8 cellular contexts compared by ENCODE assay signal in the genomic region with DNA sequence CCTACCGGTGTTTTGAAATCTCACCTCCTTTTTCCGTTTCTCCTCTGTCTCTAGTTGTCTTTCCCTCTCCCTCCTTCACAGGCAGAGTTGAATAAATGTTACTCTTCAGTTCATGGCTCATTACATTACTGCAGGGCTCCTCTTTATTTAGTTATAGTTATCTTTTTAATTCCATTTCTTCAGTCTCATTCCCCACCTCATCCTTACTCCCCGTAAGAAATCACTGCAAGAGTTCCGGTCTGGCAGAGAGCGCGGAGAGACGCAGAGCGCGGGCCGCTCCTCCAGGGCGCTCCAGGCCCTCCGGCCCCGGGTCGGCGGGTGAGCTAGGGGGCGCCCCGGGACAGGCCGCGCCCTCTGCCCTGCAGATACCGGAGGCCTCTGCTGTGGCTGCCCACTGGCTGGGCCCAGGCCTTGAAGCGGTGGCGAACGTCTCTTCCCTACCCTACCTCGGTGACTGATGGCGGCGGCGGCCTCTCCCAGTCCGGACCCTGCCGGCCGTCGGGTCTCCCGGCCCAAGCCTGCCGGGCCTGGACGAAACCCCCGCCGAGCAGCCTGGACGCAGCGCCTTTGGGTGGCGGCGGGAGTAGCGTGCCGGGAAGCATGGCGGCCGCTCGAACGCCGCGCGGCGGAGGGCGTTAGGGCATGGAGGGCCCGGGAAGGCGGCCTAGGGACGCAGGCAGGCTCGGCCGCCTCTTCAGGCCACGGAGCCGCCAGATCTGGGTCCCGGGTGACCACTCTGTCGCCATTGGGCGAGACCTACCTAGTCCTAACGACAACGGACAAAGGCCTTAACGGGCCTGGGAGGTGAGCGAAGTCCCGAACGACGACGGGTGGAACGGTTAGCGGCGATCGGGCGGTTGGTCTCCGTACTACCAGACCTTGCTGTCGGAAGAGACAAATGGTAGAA. TPM values are rescaled to one million over a fixed set of nuclear protein-coding genes. Genes with fewer than 3 reads are reported as not detected.
DNase-seq lines count a peak whose midpoint lies in the region; ATAC-seq and TF ChIP-seq lines count a peak whose summit lies in the region.

No MANE protein-coding gene starts in this region.

- intact Hi-C loops in activated B cell treated with CpG ODN at 0.5 μM for 24 hours (cut with micrococcal nuclease): loop anchor here (1.0 to 5.0 kb wide), 10 partner anchors 11 to 299 kb away; a partner anchor contains a TSS

- H3K36me3 ChIP-seq in HEK293 (ENCODE audit: control insufficient read depth in 2 of 2, insufficient read depth in 1 of 2, low read length in 2 of 2): no peaks in the 10 kb centered on the region

- DNase-seq in NAMALWA (ENCODE audit: low spot score): peak; percentile 83
- peak; percentile 89 for DNase-seq in activated B cell treated with CpG ODN at 0.5 μM for 24 hours
- peak; percentile 73 for DNase-seq in cerebellar cortex (ENCODE audit: low spot score)
- DNase-seq in kidney glomerular epithelial cell (lab: John Stamatoyannopoulos, UW): peak; percentile 79
- DNase-seq in stimulated activated CD4-positive, alpha-beta T cell treated with anti-CD3 and anti-CD28 coated beads, Interleukin-15, amount 100 ng/mL, for 48 hours (ENCODE audit: low read depth in 2 of 2): peak; percentile 33 to 57
- no peak for DNase-seq in NK-92 (lab: John Stamatoyannopoulos, UW; ENCODE audit: unreplicated experiment)

- peaks cover 13% of the 10 kb centered on the region for H3K36me3 Mint-ChIP-seq in activated B cell treated with CpG ODN at 0.5 μM for 24 hours (ENCODE audit: low read depth)

- peak overlapping the region; percentile 62 for H3K4me3 ChIP-seq in HEK293 (ENCODE audit: low read depth, low read length)

- CTCF ChIA-PET in HEK293 (lab: Yijun Ruan, JAX): interaction anchor here (0.9 to 2.7 kb wide), 3 partner anchors 15 to 180 kb away, joined by 3 to 10 read pairs (median 3); no protein-coding TSS in a partner anchor
- CTCF ChIA-PET in activated B cell treated with CpG ODN at 0.5 μM for 24 hours (lab: Charles Lee): interaction anchor here (1.1 to 2.3 kb wide), 4 partner anchors 11 to 48 kb away, joined by 3 to 9 read pairs (median 8); a partner anchor contains a TSS

- peak; percentile 90 for TF ChIP-seq CTCF in HEK293 (tag by site-specific recombination; IDR thresholded peaks at IDR 0.05)
- no peak for TF ChIP-seq CTCF in activated B cell treated with CpG ODN at 0.5 μM for 24 hours (IDR thresholded peaks at IDR 0.05)

- peak overlapping the region; percentile 98 for H3K27ac ChIP-seq in HEK293 (ENCODE audit: extremely low read depth, low read depth, low read length)

- H3K27me3 Mint-ChIP-seq in activated B cell treated with CpG ODN at 0.5 μM for 24 hours: peaks cover 1% of the 10 kb centered on the region

- TF ChIP-seq POLR2A in GM10847 (IDR thresholded peaks at IDR 0.05; ENCODE audit: extremely low read depth, insufficient read length): peak; percentile 38

- H3K9me3 Mint-ChIP-seq in activated B cell treated with CpG ODN at 0.5 μM for 24 hours: no peaks in the 10 kb centered on the region

- peak overlapping the region; percentile 87 for H3K4me3 Mint-ChIP-seq in activated B cell treated with CpG ODN at 0.5 μM for 24 hours

- H3K4me1 ChIP-seq in HEK293 (ENCODE audit: control insufficient read depth, insufficient read depth, low read length): 0 out of 2 replicates have a peak, but pooled peaks cover 2% of the 10 kb centered on the region

- ATAC-seq in activated B cell treated with CpG ODN at 0.5 μM for 24 hours (ENCODE audit: low read depth): peak; percentile 77

- peak overlapping the region; percentile 92 for H3K27ac Mint-ChIP-seq in activated B cell treated with CpG ODN at 0.5 μM for 24 hours

- H3K4me1 Mint-ChIP-seq in activated B cell treated with CpG ODN at 0.5 μM for 24 hours: peaks cover 43% of the 10 kb centered on the region

- POLR2A ChIA-PET in HEK293 (lab: Yijun Ruan, JAX): interaction anchor here (1.0 to 3.1 kb wide), 8 partner anchors 12 to 138 kb away, joined by 3 to 13 read pairs (median 4); a partner anchor contains a TSS
- POLR2A ChIA-PET in activated B cell treated with CpG ODN at 0.5 μM for 24 hours (lab: Charles Lee): interaction anchor here (0.7 to 5.1 kb wide), 23 partner anchors 10 to 398 kb away, joined by 3 to 74 read pairs (median 5); a partner anchor contains a TSS

- H3K9me3 ChIP-seq in HEK293 (ENCODE audit: control insufficient read depth, insufficient read depth, low read depth, low read length): no peaks in the 10 kb centered on the region

TF ChIP-seq in HEK293, 187 proteins besides CTCF, POLR2A, EP300 and RAD21 (continues in another document):
- TF ChIP-seq ZNF266 (tag by site-specific recombination; IDR thresholded peaks at IDR 0.05; ENCODE audit: low read depth) (no peak), ZBTB1 (tag by site-specific recombination; IDR thresholded peaks at IDR 0.05) (no peak), ZNF629 (tag by site-specific recombination; IDR thresholded peaks at IDR 0.05) (peak; percentile 28; the same call in 1 of the 2 replicates), ZSCAN16 (tag by site-specific recombination; IDR thresholded peaks at IDR 0.05) (no peak), SETDB1 (IDR thresholded peaks at IDR 0.05; ENCODE audit: insufficient read length, low read length) (no peak), SP3 (tag by site-specific recombination; IDR thresholded peaks at IDR 0.05) (0 out of 2 replicates have a peak, but pooled peaks have one; percentile 10), ZNF501 (tag by site-specific recombination; IDR thresholded peaks at IDR 0.05) (peak; percentile 77), KLF7 (tag by site-specific recombination; IDR thresholded peaks at IDR 0.05; ENCODE audit: borderline replicate concordance) (no peak), ZNF830 (tag by site-specific recombination; IDR thresholded peaks at IDR 0.05; ENCODE audit: low read depth) (no peak), ZNF341 (tag by site-specific recombination; IDR thresholded peaks at IDR 0.05; ENCODE audit: low read depth) (no peak), ZNF394 (tag by site-specific recombination; IDR thresholded peaks at IDR 0.05; ENCODE audit: borderline replicate concordance) (peak; percentile 95), ZBTB7A (tag by site-specific recombination; IDR thresholded peaks at IDR 0.05; ENCODE audit: low read depth) (no peak), ZNF544 (tag by site-specific recombination; IDR thresholded peaks at IDR 0.05) (no peak), WT1 (tag by site-specific recombination; IDR thresholded peaks at IDR 0.05) (no peak), ZNF585B (tag by site-specific recombination; IDR thresholded peaks at IDR 0.05) (no peak), ZNF19 (tag by site-specific recombination; IDR thresholded peaks at IDR 0.05; ENCODE audit: low read depth) (no peak), ZNF24 (tag by site-specific recombination; IDR thresholded peaks at IDR 0.05) (no peak; the same call in 1 of the 2 replicates), ZNF112 (tag by site-specific recombination; IDR thresholded peaks at IDR 0.05) (no peak), ZNF701 (tag by site-specific recombination; IDR thresholded peaks at IDR 0.05) (no peak), HOXA7 (CRISPR knock-in tag; IDR thresholded peaks at IDR 0.05; ENCODE audit: borderline replicate concordance) (no peak), ZSCAN30 (tag by site-specific recombination; IDR thresholded peaks at IDR 0.05) (peak; percentile 65), ZNF596 (tag by site-specific recombination; IDR thresholded peaks at IDR 0.05) (no peak), ZNF404 (tag by site-specific recombination; IDR thresholded peaks at IDR 0.05) (no peak), KLF9 (tag by site-specific recombination; IDR thresholded peaks at IDR 0.05; ENCODE audit: low read depth) (peak; percentile 26; the same call in 1 of the 2 replicates), OSR2 (tag by site-specific recombination; IDR thresholded peaks at IDR 0.05) (no peak)
- TF ChIP-seq, protein P1, sequence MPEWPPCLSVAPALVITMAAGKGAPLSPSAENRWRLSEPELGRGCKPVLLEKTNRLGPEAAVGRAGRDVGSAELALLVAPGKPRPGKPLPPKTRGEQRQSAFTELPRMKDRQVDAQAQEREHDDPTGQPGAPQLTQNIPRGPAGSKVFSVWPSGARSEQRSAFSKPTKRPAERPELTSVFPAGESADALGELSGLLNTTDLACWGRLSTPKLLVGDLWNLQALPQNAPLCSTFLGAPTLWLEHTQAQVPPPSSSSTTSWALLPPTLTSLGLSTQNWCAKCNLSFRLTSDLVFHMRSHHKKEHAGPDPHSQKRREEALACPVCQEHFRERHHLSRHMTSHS (tag by site-specific recombination; IDR thresholded peaks at IDR 0.05): no peak
- TF ChIP-seq, protein P2, sequence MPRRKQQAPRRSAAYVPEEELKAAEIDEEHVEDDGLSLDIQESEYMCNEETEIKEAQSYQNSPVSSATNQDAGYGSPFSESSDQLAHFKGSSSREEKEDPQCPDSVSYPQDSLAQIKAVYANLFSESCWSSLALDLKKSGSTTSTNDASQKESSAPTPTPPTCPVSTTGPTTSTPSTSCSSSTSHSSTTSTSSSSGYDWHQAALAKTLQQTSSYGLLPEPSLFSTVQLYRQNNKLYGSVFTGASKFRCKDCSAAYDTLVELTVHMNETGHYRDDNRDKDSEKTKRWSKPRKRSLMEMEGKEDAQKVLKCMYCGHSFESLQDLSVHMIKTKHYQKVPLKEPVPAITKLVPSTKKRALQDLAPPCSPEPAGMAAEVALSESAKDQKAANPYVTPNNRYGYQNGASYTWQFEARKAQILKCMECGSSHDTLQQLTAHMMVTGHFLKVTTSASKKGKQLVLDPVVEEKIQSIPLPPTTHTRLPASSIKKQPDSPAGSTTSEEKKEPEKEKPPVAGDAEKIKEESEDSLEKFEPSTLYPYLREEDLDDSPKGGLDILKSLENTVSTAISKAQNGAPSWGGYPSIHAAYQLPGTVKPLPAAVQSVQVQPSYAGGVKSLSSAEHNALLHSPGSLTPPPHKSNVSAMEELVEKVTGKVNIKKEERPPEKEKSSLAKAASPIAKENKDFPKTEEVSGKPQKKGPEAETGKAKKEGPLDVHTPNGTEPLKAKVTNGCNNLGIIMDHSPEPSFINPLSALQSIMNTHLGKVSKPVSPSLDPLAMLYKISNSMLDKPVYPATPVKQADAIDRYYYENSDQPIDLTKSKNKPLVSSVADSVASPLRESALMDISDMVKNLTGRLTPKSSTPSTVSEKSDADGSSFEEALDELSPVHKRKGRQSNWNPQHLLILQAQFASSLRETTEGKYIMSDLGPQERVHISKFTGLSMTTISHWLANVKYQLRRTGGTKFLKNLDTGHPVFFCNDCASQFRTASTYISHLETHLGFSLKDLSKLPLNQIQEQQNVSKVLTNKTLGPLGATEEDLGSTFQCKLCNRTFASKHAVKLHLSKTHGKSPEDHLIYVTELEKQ (tag by site-specific recombination; IDR thresholded peaks at IDR 0.05; ENCODE audit: borderline replicate concordance): no peak; the same call in 1 of the 2 replicates

RNA-seq across cellular contexts. Expression of a gene that starts 16.4 kb away (rescaled TPM):
- total RNA-seq in activated B cell treated with CpG ODN at 0.5 μM for 24 hours: 74.5 and 82.2 TPM in 2 replicates

RNA-seq across cellular contexts. Expression of a gene that starts 21.6 kb away (rescaled TPM):
- 0.18 and 0.46 TPM in 2 replicates for total RNA-seq in activated B cell treated with CpG ODN at 0.5 μM for 24 hours
